In genomic region chr14:31253746-31254471, GRCh38 we compare ENCODE assay signal across 32 cellular contexts.
"Had no signal": no experiment of that assay in that cellular context is flagged by ENCODE, and none has a peak within 500 bp of the region (broad histone marks: within the 10 kb centered on the region; RNA-seq: fewer than 3 reads in every experiment).

No MANE protein-coding gene starts in this region.

- FAIRE-seq: bronchial epithelial cell, TTC549 had no signal

- H3K4me3 ChIP-seq: ascending aorta, cardiac muscle cell had no signal

- DNase-seq: activated CD4-positive, alpha-beta memory T cell treated with anti-CD3 and anti-CD28 coated beads, Interleukin-2, amount 10 ng/mL, durations not matched to agents 7 days and 5 days; activated CD4-positive, alpha-beta T cell treated with anti-CD3 and anti-CD28 coated beads for 1 hour; activated CD4-positive, alpha-beta T cell treated with anti-CD3 and anti-CD28 coated beads for 36 hours; activated CD4-positive, alpha-beta T cell treated with anti-CD3 and anti-CD28 coated beads for 48 hours; activated CD4-positive, alpha-beta T cell treated with anti-CD3 and anti-CD28 coated beads, Interleukin-2, amount 10 ng/mL, durations not matched to agents 7 days and 5 days; activated CD4-positive, alpha-beta T cell treated with anti-CD3 and anti-CD28 coated beads, Interleukin-2, amount 50 U/mL, for 48 hours; activated CD4-positive, CD25-positive, alpha-beta regulatory T cell; activated CD8-positive, alpha-beta memory T cell treated with anti-CD3 and anti-CD28 coated beads for 24 hours; activated CD8-positive, alpha-beta memory T cell treated with anti-CD3 and anti-CD28 coated beads, Interleukin-2, amount 10 ng/mL, durations not matched to agents 7 days and 5 days; activated CD8-positive, alpha-beta memory T cell treated with anti-CD3 and anti-CD28 coated beads, Interleukin-2, amount 50 U/mL, for 48 hours; activated CD8-positive, alpha-beta T cell treated with anti-CD3 and anti-CD28 coated beads, Interleukin-2, amount 10 ng/mL, durations not matched to agents 7 days and 5 days; activated effector memory CD4-positive, alpha-beta T cell treated with Interleukin-2 at 50 U/mL for 16 hours; activated gamma-delta T cell; activated naive CD4-positive, alpha-beta T cell treated with anti-CD3 and anti-CD28 coated beads, Interleukin-2, amount 10 ng/mL, durations not matched to agents 7 days and 5 days; activated naive CD4-positive, alpha-beta T cell treated with Interleukin-2 at 50 U/mL for 16 hours; activated naive CD8-positive, alpha-beta T cell treated with anti-CD3 and anti-CD28 coated beads, Interleukin-2, amount 10 ng/mL, durations not matched to agents 7 days and 5 days; activated naive CD8-positive, alpha-beta T cell treated with anti-CD3 and anti-CD28 coated beads, Interleukin-2, amount 50 U/mL, for 24 hours; activated T-cell treated with anti-CD3 and anti-CD28 coated beads, Interleukin-2, amount 50 U/mL, for 24 hours; activated T-cell treated with anti-CD3 and anti-CD28 coated beads, Interleukin-2, amount 50 U/mL, for 48 hours; amygdala; anterior cingulate cortex; caudate nucleus; cerebellar nuclear complex; T-helper 2 cell; T-helper 9 cell had no signal

- H3K9me3 ChIP-seq: ascending aorta had no signal

- H3K27me3 ChIP-seq: ascending aorta, cardiac muscle cell had no signal

- ATAC-seq: activated CD4-positive, alpha-beta T cell treated with anti-CD3 and anti-CD28 coated beads for 36 hours; activated CD4-positive, CD25-positive, alpha-beta regulatory T cell treated with anti-CD3 and anti-CD28 coated beads, Interleukin-2, amount 50 U/mL, for 24 hours; activated CD8-positive, alpha-beta memory T cell treated with anti-CD3 and anti-CD28 coated beads, Interleukin-2, amount 10 ng/mL, durations not matched to agents 7 days and 5 days; activated CD8-positive, alpha-beta T cell treated with anti-CD3 and anti-CD28 coated beads, Interleukin-2, amount 10 ng/mL, durations not matched to agents 7 days and 5 days; activated naive CD8-positive, alpha-beta T cell treated with anti-CD3 and anti-CD28 coated beads, Interleukin-2, amount 50 U/mL, for 24 hours; WTC11 had no signal

- H3K36me3 ChIP-seq: ascending aorta, cardiac muscle cell had no signal

- H3K27ac ChIP-seq: ascending aorta, cardiac muscle cell, VCaP had no signal

- H3K4me1 ChIP-seq: ascending aorta had no signal
